ENCODE assay signal across 22 cellular contexts in the genomic region with DNA sequence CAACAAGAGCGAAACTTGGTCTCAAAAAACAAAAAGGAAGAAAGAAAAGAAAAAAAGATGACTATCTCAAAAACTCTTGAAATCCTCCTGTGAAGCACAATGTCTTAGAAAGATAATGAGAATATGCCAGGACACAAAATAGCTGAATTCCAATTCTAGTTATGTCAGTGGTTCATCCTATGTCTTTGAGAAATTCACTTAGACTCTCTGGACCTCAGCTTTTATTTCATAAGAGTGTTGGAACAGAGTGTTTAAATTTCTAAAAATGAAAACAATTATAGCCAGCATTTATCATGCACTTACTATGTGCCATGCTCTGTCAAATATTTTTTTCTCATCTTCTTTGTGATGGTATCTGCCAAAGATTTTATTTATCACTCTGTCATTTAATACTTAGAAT. TPM values are rescaled to one million over a fixed set of nuclear protein-coding genes. Genes with fewer than 3 reads are reported as not detected.
DNase-seq lines count a peak whose midpoint lies in the region; ATAC-seq, FAIRE-seq and TF ChIP-seq lines count a peak whose summit lies in the region.
"Had no signal": no experiment of that assay in that cellular context is flagged by ENCODE, and none has a peak within 500 bp of the region (broad histone marks: within the 10 kb centered on the region; RNA-seq: fewer than 3 reads in every experiment).

No MANE protein-coding gene starts in this region.

- no peak overlapping the region for H3K4me2 ChIP-seq in K562 (ENCODE audit: insufficient read depth, low read length)
- H3K4me2 ChIP-seq: A549; BLaER1 treated with 17β-estradiol and CSF1 and Interleukin-3, amounts not matched to agents 10 nM and 100 nM had no signal

- H3K9me3 ChIP-seq in K562 (replicated peaks; ENCODE audit: control insufficient read depth, insufficient read depth, low read depth, low read length) = no peaks in the 10 kb centered on the region
- H3K9me3 ChIP-seq: Caco-2 had no signal

- ATAC-seq in K562 = no peak
- ATAC-seq in naive B cell (ENCODE audit: low read depth in 2 of 2) = no peak
- ATAC-seq in GM21717 (IDR thresholded peaks at IDR 0.05; ENCODE audit: unreplicated experiment) = no peak
- ATAC-seq: A549; CD8-positive, alpha-beta T cell; GM12878 had no signal

- TF ChIP-seq EP300 in K562 (IDR thresholded peaks at IDR 0.05; ENCODE audit: low read length) = no peak

- no peaks in the 10 kb centered on the region for H3K27me3 Mint-ChIP-seq in naive B cell
- H3K27me3 Mint-ChIP-seq: B cell had no signal

- TF ChIP-seq CTCF in K562 (IDR thresholded peaks at IDR 0.05 in 2 of 3, conservative IDR thresholded peaks at IDR 0.05 in 1 of 3; ENCODE audit: insufficient read depth in 2 of 3, low read depth in 1 of 3, low read length in 3 of 3) = no peak

- TF ChIP-seq POLR2A in K562 (conservative IDR thresholded peaks at IDR 0.05) = no peak

- intact Hi-C loops in K562 (cut with micrococcal nuclease) = no loop called here

- H3K9me3 Mint-ChIP-seq in naive B cell = peaks cover 0 to 6% (median 0%) of the 10 kb centered on the region in 7 donors
- H3K9me3 Mint-ChIP-seq: CD4-positive, alpha-beta T cell; CD8-positive, alpha-beta T cell had no signal

- 0 out of 2 replicates have a peak overlapping the region, but pooled peaks have one; percentile 12 for H2AFZ ChIP-seq in K562 (ENCODE audit: low read depth, low read length)

- peaks cover 3 to 4% of the 10 kb centered on the region in 2 experiments; a peak in 3 of 5 replicates for H3K4me1 ChIP-seq in K562 (replicated peaks in 1 of 2; ENCODE audit: control insufficient read depth in 2 of 2, insufficient read depth in 2 of 2, low read length in 2 of 2)
- H3K4me1 ChIP-seq: A549 had no signal

- H4K20me1 ChIP-seq in K562 (replicated peaks; ENCODE audit: control insufficient read depth, insufficient read depth, low read length) = no peaks in the 10 kb centered on the region
- H4K20me1 ChIP-seq: BLaER1 treated with 17β-estradiol and CSF1 and Interleukin-3, amounts not matched to agents 10 nM and 100 nM had no signal

- TF ChIP-seq RAD21 in K562 (CRISPR knock-in tag; conservative IDR thresholded peaks at IDR 0.05 in 1 of 2, IDR thresholded peaks at IDR 0.05 in 1 of 2) = no peak

- H3K9ac ChIP-seq in K562 (ENCODE audit: insufficient read depth in 1 of 2, low read depth in 2 of 2, low read length in 2 of 2) = no peak overlapping the region
- H3K9ac ChIP-seq: BLaER1 treated with 17β-estradiol and CSF1 and Interleukin-3, amounts not matched to agents 10 nM and 100 nM had no signal

- no peak overlapping the region for H3K4me3 Mint-ChIP-seq in naive B cell
- H3K4me3 Mint-ChIP-seq: B cell; CD4-positive, alpha-beta T cell; CD8-positive, alpha-beta T cell had no signal

- no peaks in the 10 kb centered on the region for H3K27me3 ChIP-seq in K562 (ENCODE audit: control insufficient read depth in 2 of 2, insufficient read depth in 2 of 2, low read length in 2 of 2)
- H3K27me3 ChIP-seq: BLaER1 treated with 17β-estradiol and CSF1 and Interleukin-3, amounts not matched to agents 10 nM and 100 nM had no signal

- H3K36me3 ChIP-seq in K562 (ENCODE audit: control insufficient read depth, insufficient read depth, low read length) = no peaks in the 10 kb centered on the region
- H3K36me3 ChIP-seq: BLaER1 treated with 17β-estradiol and CSF1 and Interleukin-3, amounts not matched to agents 10 nM and 100 nM had no signal

- DNase-seq in GM03348 (ENCODE audit: low spot score) (peak; percentile 7), K562 (ENCODE audit: extremely low read depth in 1 of 4, low spot score in 3 of 4) (no peak), naive B cell (no peak)
- no peak for DNase-seq in activated CD4-positive, CD25-positive, alpha-beta regulatory T cell treated with anti-CD3 and anti-CD28 coated beads, Interleukin-2, amount 50 U/mL, for 72 hours
- DNase-seq: AML-193; Caco-2; Calu3; CD4-positive, alpha-beta T cell; CD8-positive, alpha-beta T cell; DMS79 treated with DMSO at 0.1 percent for 48 hours; GF-D8 had no signal

- in situ Hi-C loops in K562 (cut with MboI) = no loop called here

- H3K36me3 Mint-ChIP-seq in naive B cell = peaks cover 0 to 3% of the 10 kb centered on the region in 2 donors
- H3K36me3 Mint-ChIP-seq: CD8-positive, alpha-beta T cell had no signal

- no TSS peak for BruUV-seq in K562 (replicated peaks; lab: Mats Ljungman, UMichigan)

- H3K4me3 ChIP-seq in K562 = no peak overlapping the region
- H3K4me3 ChIP-seq: A549; BLaER1 treated with 17β-estradiol and CSF1 and Interleukin-3, amounts not matched to agents 10 nM and 100 nM; GM12878 had no signal

- H3K27ac ChIP-seq in K562 (ENCODE audit: extremely low read depth, low read depth, low read length) = no peak overlapping the region
- H3K27ac ChIP-seq: 22Rv1; A549; BLaER1 treated with 17β-estradiol and CSF1 and Interleukin-3, amounts not matched to agents 10 nM and 100 nM; C4-2B had no signal

- H3K27ac Mint-ChIP-seq in naive B cell = peak overlapping the region in 4 of 6 donors; percentile 49 to 81 (median 71)
- H3K27ac Mint-ChIP-seq: B cell; CD4-positive, alpha-beta T cell; CD8-positive, alpha-beta T cell had no signal

- POLR2A ChIA-PET in K562 (lab: Yijun Ruan, JAX) = no interaction called here

- no peaks in the 10 kb centered on the region for H3K9me1 ChIP-seq in K562 (ENCODE audit: control insufficient read depth, insufficient read depth, low read length)

- CTCF ChIA-PET in K562 (lab: Yijun Ruan, JAX; ENCODE audit: low intra/inter-chr PET ratio) = no interaction called here

- no peak for FAIRE-seq in K562 (lab: Jason Lieb, UNC)
- FAIRE-seq: A549, D721Med, G401.6, GM12878, GM12892, GM18507 had no signal

- 60% methylated on average over 1 of the region's 1 CpG for WGBS in K562 (ENCODE audit: insufficient coverage, low coverage, missing lambda C conversion rate)

- H3K79me2 ChIP-seq in K562 (ENCODE audit: control insufficient read depth, insufficient read depth, low read length) = no peaks in the 10 kb centered on the region

- peaks cover 29 to 48% (median 36%) of the 10 kb centered on the region in 3 donors for H3K4me1 Mint-ChIP-seq in naive B cell

TF ChIP-seq in K562, 482 proteins besides CTCF, POLR2A, EP300 and RAD21:
- TF ChIP-seq ZNF445 (CRISPR knock-in tag; IDR thresholded peaks at IDR 0.05; ENCODE audit: low read depth) (no peak), PHF21A (IDR thresholded peaks at IDR 0.05; ENCODE audit: borderline replicate concordance, low read depth) (no peak), CHCHD3 (CRISPR knock-in tag; IDR thresholded peaks at IDR 0.05) (no peak), ZNF408 (CRISPR knock-in tag; IDR thresholded peaks at IDR 0.05; ENCODE audit: low read depth) (no peak), ELF4 (CRISPR knock-in tag; IDR thresholded peaks at IDR 0.05) (no peak), OTX1 (CRISPR knock-in tag; IDR thresholded peaks at IDR 0.05) (no peak)

RNA-seq across cellular contexts. Expression of gene HYCC1, which starts 13.3 kb away (rescaled TPM):
- 25.8 and 69.5 TPM in 2 replicates for total RNA-seq in K562 (2011; cell fraction: chromatin; rRNA removed; ENCODE audit: low replicate concordance)
- 12.5 and 14.9 TPM in 2 replicates for total RNA-seq in K562 (2011; cell fraction: nucleolus; rRNA removed)
- total RNA-seq in K562 (2011; cell fraction: nucleoplasm; rRNA removed) = 25.1 and 44.4 TPM in 2 replicates
- total RNA-seq in K562 (2014; rRNA removed) (18.8 and 24.7 TPM in 2 replicates), K562 (2014; rRNA removed; fragmentation: Illumina TruSeq; extraction: Trizol) (37.0 and 41.1 TPM in 2 replicates), K562 (2015; rRNA removed; fragmentation: Illumina TruSeq; extraction: Trizol) (26.5 and 38.1 TPM in 2 replicates), K562 (2021) (37.9 and 43.0 TPM in 2 replicates)
- polyA plus RNA-seq in K562 (2011; rRNA removed) (31.2 and 39.8 TPM in 2 replicates), K562 (2014; fragmentation: Illumina TruSeq; extraction: Trizol) (40.4 and 44.7 TPM in 2 replicates), K562 (2014; fragmentation: Nextera tagmentation; extraction: Ambion mirVana) (10 to 100 TPM; 11.2 to 16.0 TPM), K562 (2014; rRNA removed) (33.3 and 40.6 TPM in 2 replicates), naive B cell (ENCODE audit: low read depth in 6 of 6) (10 to 100 TPM; 25.1 to 68.2 (median 57.7) TPM)
- polyA plus RNA-seq in K562 (2011; cell fraction: cytosol; rRNA removed) = 7.6 and 15.5 TPM in 2 replicates
- polyA plus RNA-seq in K562 (2011; cell fraction: nucleus; rRNA removed) = 22.5 and 31.5 TPM in 2 replicates
- 16.3 and 36.3 TPM in 2 replicates for polyA plus RNA-seq in K562 (2012)
- polyA minus RNA-seq in K562 (2011; rRNA and poly(A)+ RNA removed) = 41.3 and 50.1 TPM in 2 replicates
- 13.6 and 20.0 TPM in 2 replicates for polyA minus RNA-seq in K562 (2011; cell fraction: cytosol; rRNA and poly(A)+ RNA removed)
- 25.4 and 45.8 TPM in 2 replicates for polyA minus RNA-seq in K562 (2011; cell fraction: nucleus; rRNA and poly(A)+ RNA removed)
